Comparison of ENCODE assay signal across 1 cellular context in genomic region chr15:32347037-32347436, GRCh38.
A peak's percentile ranks its signal among the peaks of the same experiment; 100 is the strongest.
TF ChIP-seq lines count a peak whose summit lies in the region.

No MANE protein-coding gene starts in this region.

TF ChIP-seq in H1, 55 proteins besides CTCF, POLR2A, EP300 and RAD21:
- TF ChIP-seq EZH2 (IDR thresholded peaks at IDR 0.05; ENCODE audit: low read depth, low read length, severe bottlenecking), result peak; percentile 31
TF ChIP-seq in H1: peak in this region for 1; not testable (repeated sequence) for 54.
